Comparison of ENCODE assay signal across 28 cellular contexts in genomic region chr10:77493239-77493806, GRCh38.
A peak's percentile ranks its signal among the peaks of the same experiment; 100 is the strongest.
DNase-seq lines count a peak whose midpoint lies in the region; ATAC-seq and TF ChIP-seq lines count a peak whose summit lies in the region.
"Had no signal": no experiment of that assay in that cellular context is flagged by ENCODE, and none has a peak within 500 bp of the region (broad histone marks: within the 10 kb centered on the region; RNA-seq: fewer than 3 reads in every experiment).

No MANE protein-coding gene starts in this region.

- no peak overlapping the region for H3K56ac ChIP-seq in IMR-90 (ENCODE audit: extremely low read depth, insufficient read depth, low read length)

- 84% methylated on average over 8 of the region's 13 CpGs; no CpG with 5 or more reads in 1 of the 2 experiments for WGBS in IMR-90 (ENCODE audit: extremely low coverage in 2 of 2, insufficient read length in 1 of 2), 2 experiments
- whole genome bisulfite sequencing in psoas muscle, 3 donors, result 29 to 47% (median 31%) methylated on average over 13 of the region's 13 CpGs

- no peak overlapping the region for H3K14ac ChIP-seq in IMR-90 (replicated peaks; ENCODE audit: low read depth, low read length)

- H4K20me1 ChIP-seq in IMR-90 (ENCODE audit: insufficient read depth, low read length), result no peaks in the 10 kb centered on the region

- TF ChIP-seq POLR2A in IMR-90 (IDR thresholded peaks at IDR 0.05; ENCODE audit: low read depth, low read length), result no peak

- no peak overlapping the region for H3K4ac ChIP-seq in IMR-90 (ENCODE audit: low read depth, low read length)

- H3K9me3 ChIP-seq in IMR-90 (ENCODE audit: control insufficient read depth, insufficient read depth, low read length), result no peaks in the 10 kb centered on the region
- H3K9me3 ChIP-seq in psoas muscle, result no peaks in the 10 kb centered on the region
- H3K9me3 ChIP-seq in CD8-positive, alpha-beta memory T cell (ENCODE audit: low read length), result no peaks in the 10 kb centered on the region
- no peaks in the 10 kb centered on the region for H3K9me3 ChIP-seq in MG63
- H3K9me3 ChIP-seq: Caco-2, heart left ventricle, left lung, Peyer's patch had no signal

- H2BK120ac ChIP-seq in IMR-90 (ENCODE audit: low read depth, low read length), result no peak overlapping the region

- CTCF ChIA-PET in IMR-90 (lab: Yijun Ruan, JAX), result no interaction called here
- CTCF ChIA-PET in CD8-positive, alpha-beta memory T cell (lab: Charles Lee), result no interaction called here

- H2BK5ac ChIP-seq in IMR-90 (ENCODE audit: low read depth, low read length, poor library complexity, severe bottlenecking), result no peak overlapping the region

- H2AFZ ChIP-seq in IMR-90 (replicated peaks; ENCODE audit: low read length, poor library complexity), result no peak overlapping the region

- peaks cover 0 to 2% of the 10 kb centered on the region in 2 donors for H3K27me3 Mint-ChIP-seq in CD8-positive, alpha-beta memory T cell

- no peak for TF ChIP-seq RAD21 in IMR-90 (IDR thresholded peaks at IDR 0.05; ENCODE audit: low read length)

- H3K4me3 ChIP-seq in IMR-90 (ENCODE audit: insufficient read depth, low read depth, low read length) (no peak overlapping the region), psoas muscle (no peak overlapping the region), MG63 (no peak overlapping the region)
- H3K4me3 ChIP-seq in CD8-positive, alpha-beta memory T cell (ENCODE audit: low read length), result no peak overlapping the region
- H3K4me3 ChIP-seq: heart left ventricle, left lung, Peyer's patch had no signal

- dilution Hi-C loops in IMR-90 (cut with HindIII; ENCODE audit: low sequenced_read_pairs, unreplicated experiment), result no loop called here

- H2AK5ac ChIP-seq in IMR-90 (ENCODE audit: low read depth, low read length), result peak overlapping the region; percentile 39; the same call in 1 of the 2 replicates

- ATAC-seq in GM18867 (IDR thresholded peaks at IDR 0.05; ENCODE audit: unreplicated experiment) (peak; percentile 28), HG02759 (IDR thresholded peaks at IDR 0.05; ENCODE audit: unreplicated experiment) (peak; percentile 21), IMR-90 (ENCODE audit: low read depth) (no peak), psoas muscle (peak; percentile 38 to 69 (median 48)), HG03097 (IDR thresholded peaks at IDR 0.05; ENCODE audit: low FRiP score, unreplicated experiment) (no peak)
- ATAC-seq: heart left ventricle, left lung, sciatic nerve had no signal

- no peak overlapping the region for H4K8ac ChIP-seq in IMR-90 (ENCODE audit: low read depth in 2 of 2, low read length in 2 of 2)

- in situ Hi-C loops in IMR-90 (cut with MboI; ENCODE audit: low sequenced_read_pairs), result no loop called here

- H2BK15ac ChIP-seq in IMR-90 (ENCODE audit: low read depth, low read length), result no peak overlapping the region

- TF ChIP-seq CTCF in IMR-90 (conservative IDR thresholded peaks at IDR 0.05; ENCODE audit: low read depth, low read length) (no peak), psoas muscle (IDR thresholded peaks at IDR 0.05) (no peak)

- no peak overlapping the region for H3K9ac ChIP-seq in IMR-90 (ENCODE audit: low read depth, low read length)

- peaks cover 0 to 4% (median 0%) of the 10 kb centered on the region in 5 donors for H3K9me3 Mint-ChIP-seq in CD8-positive, alpha-beta memory T cell
- H3K9me3 Mint-ChIP-seq: central memory CD8-positive, alpha-beta T cell had no signal

- H4K5ac ChIP-seq in IMR-90 (ENCODE audit: low read depth, low read length), result no peak overlapping the region

- no peak overlapping the region for H3K18ac ChIP-seq in IMR-90 (ENCODE audit: low read depth, low read length)

- H3K4me1 Mint-ChIP-seq in CD8-positive, alpha-beta memory T cell, result no peaks in the 10 kb centered on the region
- H3K4me1 Mint-ChIP-seq: central memory CD8-positive, alpha-beta T cell had no signal

- no peaks in the 10 kb centered on the region for H3K36me3 Mint-ChIP-seq in CD8-positive, alpha-beta memory T cell

- H3K4me3 Mint-ChIP-seq in CD8-positive, alpha-beta memory T cell, result no peak overlapping the region
- H3K4me3 Mint-ChIP-seq: central memory CD8-positive, alpha-beta T cell had no signal

- H3K4me1 ChIP-seq in IMR-90 (ENCODE audit: control insufficient read depth, insufficient read depth, low read length), result peaks cover 7% of the 10 kb centered on the region
- peaks cover 59% of the 10 kb centered on the region for H3K4me1 ChIP-seq in psoas muscle
- no peaks in the 10 kb centered on the region for H3K4me1 ChIP-seq in CD8-positive, alpha-beta memory T cell (ENCODE audit: insufficient read depth, low read length)
- H3K4me1 ChIP-seq: left lung had no signal

- H2AK9ac ChIP-seq in IMR-90 (replicated peaks; ENCODE audit: low read depth, low read length, poor library complexity), result no peak overlapping the region

- BruUV-seq in IMR-90 (replicated peaks; lab: Mats Ljungman, UMichigan), result no TSS peak

- H2BK20ac ChIP-seq in IMR-90 (ENCODE audit: low read depth, low read length), result no peak overlapping the region

- H3K36me3 ChIP-seq in IMR-90 (ENCODE audit: control insufficient read depth, insufficient read depth, low read length), result no peaks in the 10 kb centered on the region
- H3K36me3 ChIP-seq in psoas muscle (ENCODE audit: insufficient read depth in 1 of 2, low read depth in 1 of 2), result no peaks in the 10 kb centered on the region
- H3K36me3 ChIP-seq in CD8-positive, alpha-beta memory T cell (ENCODE audit: insufficient read depth, low read length), result no peaks in the 10 kb centered on the region
- peaks cover 3% of the 10 kb centered on the region for H3K36me3 ChIP-seq in MG63
- H3K36me3 ChIP-seq: heart left ventricle, left lung, Peyer's patch had no signal

- no peak overlapping the region for H3K23ac ChIP-seq in IMR-90 (ENCODE audit: low read depth, low read length)

- H3K79me1 ChIP-seq in IMR-90 (ENCODE audit: low read depth in 1 of 2, low read length in 2 of 2), result peaks cover 0 to 4% of the 10 kb centered on the region in 2 experiments; a peak in 1 of 4 replicates

- POLR2A ChIA-PET in IMR-90 (lab: Charles Lee; ENCODE audit: unreplicated experiment), result no interaction called here
- POLR2A ChIA-PET in CD8-positive, alpha-beta memory T cell (lab: Charles Lee), result no interaction called here

- H3K9me1 ChIP-seq in IMR-90 (ENCODE audit: insufficient read depth, low read length), result peaks cover 2% of the 10 kb centered on the region; the same call in 1 of the 2 replicates

- intact Hi-C loops in IMR-90 (cut with micrococcal nuclease), result no loop called here
- intact Hi-C loops in psoas muscle (cut with DNase I), result loop anchor here (5.0 to 10.0 kb wide), 3 partner anchors 101 to 319 kb away; no protein-coding TSS in a partner anchor

- no peak overlapping the region for H4K91ac ChIP-seq in IMR-90 (ENCODE audit: insufficient read depth, low read depth, low read length)

- H3K27me3 ChIP-seq in IMR-90 (ENCODE audit: control insufficient read depth, insufficient read depth, low read length) (no peaks in the 10 kb centered on the region), psoas muscle (ENCODE audit: insufficient read depth in 3 of 3, low read length in 2 of 3) (no peaks in the 10 kb centered on the region), MG63 (no peaks in the 10 kb centered on the region)
- no peaks in the 10 kb centered on the region for H3K27me3 ChIP-seq in CD8-positive, alpha-beta memory T cell (ENCODE audit: insufficient read depth, low read length, poor library complexity, severe bottlenecking)
- H3K27me3 ChIP-seq: heart left ventricle, left lung, Peyer's patch had no signal

- no peak overlapping the region for H3K4me2 ChIP-seq in IMR-90 (ENCODE audit: low read depth, low read length)

- H3K27ac Mint-ChIP-seq in CD8-positive, alpha-beta memory T cell, result no peak overlapping the region

- H3K27ac ChIP-seq in IMR-90 (ENCODE audit: insufficient read depth, low read length) (no peak overlapping the region), psoas muscle (peak overlapping the region; percentile 71)
- no peak overlapping the region for H3K27ac ChIP-seq in CD8-positive, alpha-beta memory T cell (ENCODE audit: low read depth, low read length)
- H3K27ac ChIP-seq: heart left ventricle, left lung, Peyer's patch had no signal

- no peak for DNase-seq in IMR-90
- peak in 1 of 2 donors; percentile 66 for DNase-seq in psoas muscle
- DNase-seq in CD8-positive, alpha-beta memory T cell, result no peak
- DNase-seq in amygdala (lab: John Stamatoyannopoulos, UW), result no peak
- DNase-seq in MG63, result no peak
- DNase-seq: activated CD4-positive, alpha-beta T cell treated with anti-CD3 and anti-CD28 coated beads, Interleukin-2, amount 50 U/mL, for 48 hours; activated CD4-positive, CD25-positive, alpha-beta regulatory T cell treated with anti-CD3 and anti-CD28 coated beads, Interleukin-2, amount 50 U/mL, for 72 hours; activated T-cell treated with anti-CD3 and anti-CD28 coated beads, Interleukin-2, amount 50 U/mL, for 48 hours; Caco-2; dermis blood vessel endothelial cell; DMS53; heart left ventricle; islet precursor cell; left lung; NCI-H1048; NCI-H1694 treated with DMSO at 0.1 percent for 48 hours; NCI-H446; NCI-H774; Peyer's patch; SHP77; stimulated activated CD4-positive, alpha-beta T cell treated with anti-CD3 and anti-CD28 coated beads, Interleukin-12 subunit alpha, Interleukin-12 subunit beta, amount 100 ng/mL, for 4 hours; stimulated activated CD4-positive, alpha-beta T cell treated with anti-CD3 and anti-CD28 coated beads, Interleukin-2, amount 100 ng/mL, for 48 hours; T-helper 2 cell had no signal

TF ChIP-seq in IMR-90, 13 proteins besides CTCF, POLR2A, EP300 and RAD21 (continues in another document):
- TF ChIP-seq ELK1 (IDR thresholded peaks at IDR 0.05; ENCODE audit: borderline replicate concordance, low read depth, low read length) (no peak), NFE2L2 (IDR thresholded peaks at IDR 0.05; ENCODE audit: low read depth, low read length) (no peak), RCOR1 (IDR thresholded peaks at IDR 0.05; ENCODE audit: insufficient replicate concordance, low read length) (no peak), MAFK (IDR thresholded peaks at IDR 0.05; ENCODE audit: low read depth, low read length) (no peak), USF2 (IDR thresholded peaks at IDR 0.05; ENCODE audit: low read depth, low read length) (no peak), RFX5 (IDR thresholded peaks at IDR 0.05; ENCODE audit: low read depth, low read length) (no peak)

Comparison
In these comparisons a context has a peak if more than half of its experiments do, and no peak if none do; other contexts are left out.
1. ATAC-seq: peak in GM18867 (single experiment), HG02759 (single experiment) and psoas muscle (4 of 4); none in IMR-90 (single experiment) and HG03097 (single experiment).